Comparison of ENCODE assay signal across 27 cellular contexts in genomic region chr1:43814401-43814800, GRCh38.
"Had no signal": no experiment of that assay in that cellular context is flagged by ENCODE, and none has a peak within 500 bp of the region (broad histone marks: within the 10 kb centered on the region; RNA-seq: fewer than 3 reads in every experiment).

No MANE protein-coding gene starts in this region.

- H3K79me2 ChIP-seq: parathyroid adenoma had no signal

- H3K27me3 ChIP-seq: breast epithelium, colonic mucosa, esophagus squamous epithelium, gastrocnemius medialis, neutrophil, sigmoid colon, upper lobe of right lung had no signal

- DNase-seq: activated CD4-positive, alpha-beta T cell treated with anti-CD3 and anti-CD28 coated beads for 1 hour; activated CD4-positive, alpha-beta T cell treated with anti-CD3 and anti-CD28 coated beads, Interleukin-2, amount 50 U/mL, for 1 hour; activated CD8-positive, alpha-beta T cell treated with anti-CD3 and anti-CD28 coated beads, Interleukin-2, amount 10 ng/mL, durations not matched to agents 7 days and 5 days; activated naive CD8-positive, alpha-beta T cell treated with anti-CD3 and anti-CD28 coated beads, Interleukin-2, amount 10 ng/mL, durations not matched to agents 7 days and 5 days; activated T-cell treated with anti-CD3 and anti-CD28 coated beads, Interleukin-2, amount 50 U/mL, for 1 hour; amniotic stem cell; colonic mucosa; endodermal cell; esophagus squamous epithelium; gastrocnemius medialis; head of caudate nucleus; hypothalamus; left cardiac atrium; mesenchymal stem cell; sigmoid colon; stimulated activated CD4-positive, alpha-beta T cell treated with anti-CD3 and anti-CD28 coated beads, Interleukin-2, amount 100 ng/mL, for 48 hours; stimulated activated CD8-positive, alpha-beta memory T cell treated with anti-CD3 and anti-CD28 coated beads, Interleukin-4, amount 100 ng/mL, for 48 hours; stimulated activated naive B cell treated with anti-CD40 and anti-IgM and Interleukin-4, amounts not matched to agents 10 μg/mL and 1 μg/mL and 100 μg/mL, for 72 hours; T-cell; upper lobe of right lung had no signal

- H3K27me3 Mint-ChIP-seq: activated naive CD8-positive, alpha-beta T cell treated with anti-CD3 and anti-CD28 coated beads, Interleukin-2, amount 10 ng/mL, durations not matched to agents 7 days and 5 days; activated T-helper 17 cell treated with anti-CD3 and anti-CD28 coated beads, Interleukin-2, amount 50 U/mL, for 72 hours; stimulated activated naive B cell treated with anti-CD40 and anti-IgM and Interleukin-4, amounts not matched to agents 10 μg/mL and 1 μg/mL and 100 μg/mL, for 72 hours; T-cell had no signal

- H3K9me3 ChIP-seq: colonic mucosa, gastrocnemius medialis, neutrophil, upper lobe of right lung had no signal

- ATAC-seq: activated CD8-positive, alpha-beta T cell treated with anti-CD3 and anti-CD28 coated beads, Interleukin-2, amount 10 ng/mL, durations not matched to agents 7 days and 5 days; activated T-helper 17 cell treated with anti-CD3 and anti-CD28 coated beads, Interleukin-2, amount 50 U/mL, for 72 hours; gastrocnemius medialis; left cardiac atrium; stimulated activated naive B cell treated with anti-CD40 and anti-IgM and Interleukin-4, amounts not matched to agents 10 μg/mL and 1 μg/mL and 100 μg/mL, for 72 hours; T-cell; upper lobe of right lung had no signal

- H3K4me3 Mint-ChIP-seq: activated CD8-positive, alpha-beta T cell treated with anti-CD3 and anti-CD28 coated beads, Interleukin-2, amount 10 ng/mL, durations not matched to agents 7 days and 5 days; activated naive CD8-positive, alpha-beta T cell treated with anti-CD3 and anti-CD28 coated beads, Interleukin-2, amount 10 ng/mL, durations not matched to agents 7 days and 5 days; activated T-helper 17 cell treated with anti-CD3 and anti-CD28 coated beads, Interleukin-2, amount 50 U/mL, for 72 hours; endodermal cell; nephron; stimulated activated naive B cell treated with anti-CD40 and anti-IgM and Interleukin-4, amounts not matched to agents 10 μg/mL and 1 μg/mL and 100 μg/mL, for 72 hours; T-cell; T-helper 2 cell treated with Interferon-gamma antibody and Interleukin-4, amounts not matched to agents 5 μg/mL and 100 μg/mL, for 36 hours had no signal

- H3K27ac ChIP-seq: breast epithelium, colonic mucosa, esophagus squamous epithelium, gastrocnemius medialis, neutrophil, parathyroid adenoma, sigmoid colon, upper lobe of right lung had no signal

- H3K27ac Mint-ChIP-seq: activated CD8-positive, alpha-beta T cell treated with anti-CD3 and anti-CD28 coated beads, Interleukin-2, amount 10 ng/mL, durations not matched to agents 7 days and 5 days; activated naive CD8-positive, alpha-beta T cell treated with anti-CD3 and anti-CD28 coated beads, Interleukin-2, amount 10 ng/mL, durations not matched to agents 7 days and 5 days; activated T-helper 17 cell treated with anti-CD3 and anti-CD28 coated beads, Interleukin-2, amount 50 U/mL, for 72 hours; endodermal cell; nephron; stimulated activated naive B cell treated with anti-CD40 and anti-IgM and Interleukin-4, amounts not matched to agents 10 μg/mL and 1 μg/mL and 100 μg/mL, for 72 hours; T-cell; T-helper 2 cell treated with Interferon-gamma antibody and Interleukin-4, amounts not matched to agents 5 μg/mL and 100 μg/mL, for 36 hours had no signal

- H3K4me1 Mint-ChIP-seq: activated naive CD8-positive, alpha-beta T cell treated with anti-CD3 and anti-CD28 coated beads, Interleukin-2, amount 10 ng/mL, durations not matched to agents 7 days and 5 days; activated T-helper 17 cell treated with anti-CD3 and anti-CD28 coated beads, Interleukin-2, amount 50 U/mL, for 72 hours; T-cell had no signal

- H3K9ac ChIP-seq: parathyroid adenoma had no signal

- H3K4me2 ChIP-seq: smooth muscle cell had no signal

- H3K9me3 Mint-ChIP-seq: activated naive CD8-positive, alpha-beta T cell treated with anti-CD3 and anti-CD28 coated beads, Interleukin-2, amount 10 ng/mL, durations not matched to agents 7 days and 5 days had no signal

- H3K36me3 ChIP-seq: breast epithelium, colonic mucosa, neutrophil, upper lobe of right lung had no signal

- H2AFZ ChIP-seq: parathyroid adenoma had no signal

- H3K4me1 ChIP-seq: breast epithelium, colonic mucosa, esophagus squamous epithelium, gastrocnemius medialis, parathyroid adenoma, sigmoid colon, upper lobe of right lung had no signal

- H3K4me3 ChIP-seq: breast epithelium, colonic mucosa, esophagus squamous epithelium, gastrocnemius medialis, sigmoid colon, smooth muscle cell, upper lobe of right lung had no signal
